In the genomic region with DNA sequence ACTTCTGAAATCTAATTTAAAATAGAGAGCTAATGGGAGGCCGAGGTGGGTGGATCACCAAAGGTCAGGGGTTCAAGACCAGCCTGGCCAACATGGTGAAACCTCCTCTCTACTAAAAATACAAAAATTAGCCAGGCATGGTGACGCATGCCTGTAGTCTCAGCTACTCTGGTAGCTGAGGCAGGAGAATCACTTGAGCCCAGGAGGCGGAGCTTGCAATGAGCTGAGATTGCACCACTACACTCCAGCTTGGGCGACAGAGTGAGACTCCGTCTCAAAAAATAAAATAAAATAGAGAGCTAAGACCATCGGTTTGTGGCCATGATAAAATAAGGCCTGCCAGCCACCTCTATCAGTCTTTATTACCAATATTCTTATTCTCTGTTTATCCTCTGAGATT, we compare ENCODE assay signal across 8 cellular contexts.
A peak's percentile ranks its signal among the peaks of the same experiment; 100 is the strongest.
DNase-seq lines count a peak whose midpoint lies in the region; ATAC-seq, FAIRE-seq and TF ChIP-seq lines count a peak whose summit lies in the region.
"Not testable (repeated sequence)": the region's sequence is repeated elsewhere in the genome, so short reads cannot be mapped to it uniquely, and the experiment has no call there.

No MANE protein-coding gene starts in this region.

- H3K27me3 ChIP-seq in PC-3 (ENCODE audit: low read length); RWPE2 (ENCODE audit: insufficient read depth, poor library complexity, severe bottlenecking); SK-N-SH (ENCODE audit: insufficient read depth); astrocyte (ENCODE audit: insufficient read depth, low read length); osteoblast (ENCODE audit: insufficient read depth, low read length); thyroid gland: not testable (repeated sequence)

- H4K20me1 ChIP-seq in PC-3 (ENCODE audit: low read length); SK-N-SH (ENCODE audit: insufficient read depth); astrocyte (ENCODE audit: insufficient read depth, low read length); osteoblast (ENCODE audit: insufficient read depth, low read length): not testable (repeated sequence)

- WGBS in SK-N-SH (ENCODE audit: low lambda C conversion rate) = 82% methylated on average over 6 of the region's 6 CpGs
- 46% methylated on average over 6 of the region's 6 CpGs for WGBS in thyroid gland, 2 donors

- not testable (repeated sequence) for H3K27me3 Mint-ChIP-seq in HFFc6 (ENCODE audit: insufficient read depth); astrocyte (ENCODE audit: low read depth, unreplicated experiment)

- not testable (repeated sequence) for H3K4me3 ChIP-seq in PC-3 (ENCODE audit: low read length); RWPE2 (ENCODE audit: severe bottlenecking); SK-N-SH (ENCODE audit: low read depth in 2 of 2, low read length in 1 of 2); astrocyte (ENCODE audit: insufficient read depth, low read depth, low read length); osteoblast (ENCODE audit: insufficient read depth, low read length); thyroid gland (replicated peaks in 1 of 3)

- CTCF ChIA-PET in PC-3 (lab: Charles Lee); SK-N-SH (lab: Yijun Ruan, JAX): not testable (repeated sequence)

- peak overlapping the region; percentile 97; the same call in 1 of the 2 replicates for H3K27ac Mint-ChIP-seq in HFFc6
- not testable (repeated sequence) for H3K27ac Mint-ChIP-seq in astrocyte (ENCODE audit: unreplicated experiment)

- DNase-seq in HFFc6; PC-3; RWPE2 (ENCODE audit: low spot score); SK-N-SH; astrocyte (ENCODE audit: low read depth); epithelial cell of prostate (ENCODE audit: low read depth, low spot score); osteoblast (ENCODE audit: insufficient read length, low spot score, missing footprints): not testable (repeated sequence)
- peak; percentile 70 to 71 for DNase-seq in thyroid gland

- H3K4me2 ChIP-seq in PC-3 (ENCODE audit: low read length) = peak overlapping the region; percentile 79
- not testable (repeated sequence) for H3K4me2 ChIP-seq in SK-N-SH; astrocyte (ENCODE audit: low read length); osteoblast (ENCODE audit: insufficient read depth, low read length)

- POLR2A ChIA-PET in PC-3 (lab: Charles Lee; ENCODE audit: unreplicated experiment); SK-N-SH (lab: Yijun Ruan, JAX): not testable (repeated sequence)

- H3K4me1 Mint-ChIP-seq in HFFc6 (ENCODE audit: low read depth) (peaks cover 82% of the 10 kb centered on the region), astrocyte (ENCODE audit: low read depth, unreplicated experiment) (peaks cover 53% of the 10 kb centered on the region)

- not testable (repeated sequence) for H3F3A ChIP-seq in PC-3 (ENCODE audit: low read length, unreplicated experiment)
- peaks cover 68% of the 10 kb centered on the region for H3F3A ChIP-seq in SK-N-SH (replicated peaks; ENCODE audit: insufficient read depth)

- H3K4me1 ChIP-seq in PC-3 (ENCODE audit: insufficient read depth, low read length) (peaks cover 80% of the 10 kb centered on the region), RWPE2 (ENCODE audit: insufficient read depth, poor library complexity, severe bottlenecking) (peaks cover 46% of the 10 kb centered on the region), SK-N-SH (ENCODE audit: control insufficient read depth in 1 of 2, insufficient read depth in 2 of 2, low read depth in 1 of 2, low read length in 1 of 2) (peaks cover 29 to 38% of the 10 kb centered on the region in 2 experiments; a peak in 3 of 4 replicates), astrocyte (ENCODE audit: insufficient read depth, low read length) (peaks cover 46% of the 10 kb centered on the region), osteoblast (ENCODE audit: insufficient read depth, low read length) (peaks cover 64% of the 10 kb centered on the region), thyroid gland (peaks cover 28 to 30% of the 10 kb centered on the region in 2 donors)

- H3K9me2 ChIP-seq in PC-3 (replicated peaks; ENCODE audit: low read length); SK-N-SH: not testable (repeated sequence)

- not testable (repeated sequence) for TF ChIP-seq RAD21 in SK-N-SH (IDR thresholded peaks at IDR 0.05; ENCODE audit: low read length)

- not testable (repeated sequence) for H3K79me2 ChIP-seq in PC-3 (ENCODE audit: low read length); SK-N-SH (ENCODE audit: insufficient read depth); astrocyte (ENCODE audit: insufficient read depth, low read length); osteoblast (ENCODE audit: insufficient read depth, low read length)

- not testable (repeated sequence) for H2AFZ ChIP-seq in PC-3 (ENCODE audit: low read length); astrocyte (ENCODE audit: low read depth, low read length); osteoblast (ENCODE audit: low read length)
- H2AFZ ChIP-seq in SK-N-SH (ENCODE audit: low read depth) = 0 out of 2 replicates have a peak overlapping the region, but pooled peaks have one; percentile 66

- H3K27ac ChIP-seq in PC-3 (ENCODE audit: low read length) (peak overlapping the region; percentile 100), RWPE2 (ENCODE audit: poor library complexity, severe bottlenecking) (peak overlapping the region; percentile 97), SK-N-SH (ENCODE audit: low read depth in 2 of 2, low read length in 1 of 2) (peak overlapping the region in 1 of 2 experiments; percentile 97; a peak in 3 of 4 replicates), astrocyte (ENCODE audit: low read depth, low read length) (peak overlapping the region; percentile 96), epithelial cell of prostate (peak overlapping the region; percentile 98), osteoblast (ENCODE audit: low read depth, low read length) (peak overlapping the region; percentile 93), thyroid gland (peak overlapping the region in 2 of 3 donors; percentile 33 to 96)

- not testable (repeated sequence) for TF ChIP-seq EP300 in SK-N-SH (IDR thresholded peaks at IDR 0.05; ENCODE audit: borderline replicate concordance in 1 of 2, low read depth in 1 of 2, low read length in 1 of 2)

- TF ChIP-seq CTCF in HFFc6 (IDR thresholded peaks at IDR 0.05); PC-3 (conservative IDR thresholded peaks at IDR 0.05; ENCODE audit: low read depth, low read length); RWPE2 (IDR thresholded peaks at IDR 0.05; ENCODE audit: poor library complexity, severe bottlenecking); SK-N-SH (IDR thresholded peaks at IDR 0.05); astrocyte (IDR thresholded peaks at IDR 0.05; ENCODE audit: insufficient read depth, low read depth, low read length); osteoblast (IDR thresholded peaks at IDR 0.05; ENCODE audit: extremely low read depth, low read depth, low read length); thyroid gland (IDR thresholded peaks at IDR 0.05): not testable (repeated sequence)

- FAIRE-seq in astrocyte (lab: Jason Lieb, UNC) = not testable (repeated sequence)

- H3K9me3 ChIP-seq in PC-3 (ENCODE audit: low read length); RWPE2 (ENCODE audit: severe bottlenecking); SK-N-SH; astrocyte (ENCODE audit: insufficient read depth, low read depth, low read length); osteoblast (ENCODE audit: low read depth, low read length); thyroid gland: not testable (repeated sequence)

- not testable (repeated sequence) for ATAC-seq in PC-3; RWPE2 (ENCODE audit: low read depth)

- not testable (repeated sequence) for H3K4me3 Mint-ChIP-seq in HFFc6; astrocyte (ENCODE audit: unreplicated experiment)

- not testable (repeated sequence) for H3K36me3 Mint-ChIP-seq in HFFc6 (ENCODE audit: low read depth); astrocyte (ENCODE audit: low read depth, unreplicated experiment)

- BruUV-seq in PC-3 (replicated peaks; lab: Mats Ljungman, UMichigan) = not testable (repeated sequence)

- H3K9ac ChIP-seq in PC-3 (ENCODE audit: low read length) = peak overlapping the region; percentile 87; the same call in 1 of the 2 replicates
- H3K9ac ChIP-seq in SK-N-SH; astrocyte (ENCODE audit: low read length): not testable (repeated sequence)

- intact Hi-C loops in PC-3 (cut with micrococcal nuclease) = not testable (repeated sequence)
- intact Hi-C loops in thyroid gland (cut with DNase I) = loop anchor here (10.0 kb wide), 1 partner anchor 121 kb away; no protein-coding TSS in a partner anchor

- H3K9me3 Mint-ChIP-seq in HFFc6; astrocyte (ENCODE audit: unreplicated experiment): not testable (repeated sequence)

- H3K36me3 ChIP-seq in PC-3 (ENCODE audit: low read depth, low read length); RWPE2 (ENCODE audit: low read depth); SK-N-SH (replicated peaks in 1 of 2; ENCODE audit: control insufficient read depth in 1 of 2, insufficient read depth in 2 of 2, low read length in 1 of 2); astrocyte (ENCODE audit: insufficient read depth, low read length); osteoblast (ENCODE audit: insufficient read depth, low read length); thyroid gland: not testable (repeated sequence)

- not testable (repeated sequence) for TF ChIP-seq POLR2A in thyroid gland (IDR thresholded peaks at IDR 0.05)
